In the genomic region with DNA sequence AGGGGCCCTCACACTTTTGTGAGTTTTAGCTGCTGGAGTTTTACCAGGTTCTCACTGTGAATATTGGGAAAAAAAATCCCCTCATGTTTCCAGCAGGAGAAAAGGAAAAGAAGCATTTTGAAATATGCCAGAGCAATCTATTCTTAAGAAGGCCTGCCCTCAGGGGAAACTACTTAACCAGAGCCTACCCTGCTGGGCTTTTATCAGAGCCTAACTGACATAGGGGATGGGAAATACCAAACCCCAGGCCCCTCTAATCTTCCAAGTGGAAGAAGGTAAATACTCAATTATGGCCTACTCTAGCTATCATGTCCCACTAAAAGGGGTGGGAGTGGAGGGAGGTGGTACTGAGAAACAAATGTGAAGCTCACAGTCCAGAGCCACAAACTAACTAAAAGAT, we compare ENCODE assay signal across 15 cellular contexts.
DNase-seq lines count a peak whose midpoint lies in the region; ATAC-seq and TF ChIP-seq lines count a peak whose summit lies in the region.
"Had no signal": no experiment of that assay in that cellular context is flagged by ENCODE, and none has a peak within 500 bp of the region (broad histone marks: within the 10 kb centered on the region; RNA-seq: fewer than 3 reads in every experiment).

No MANE protein-coding gene starts in this region.

- H2BK12ac ChIP-seq in mesenchymal stem cell (ENCODE audit: low read length in 2 of 2) = no peak overlapping the region

- H3K27ac ChIP-seq in GM23338 (ENCODE audit: low read depth) = no peak overlapping the region
- no peak overlapping the region for H3K27ac ChIP-seq in SK-N-MC
- H3K27ac ChIP-seq in mesenchymal stem cell (ENCODE audit: low read length, poor library complexity, severe bottlenecking) = no peak overlapping the region
- peak overlapping the region; percentile 61 for H3K27ac ChIP-seq in smooth muscle cell (ENCODE audit: low read depth)
- H3K27ac ChIP-seq: HL-60 had no signal

- H2BK5ac ChIP-seq in mesenchymal stem cell (ENCODE audit: low read depth, low read length, poor library complexity, severe bottlenecking) = no peak overlapping the region

- H3K9me3 ChIP-seq in SK-N-MC (ENCODE audit: low read depth, low read length) (no peaks in the 10 kb centered on the region), mesenchymal stem cell (ENCODE audit: control insufficient read depth, low read length) (peaks cover 21% of the 10 kb centered on the region), smooth muscle cell (replicated peaks; ENCODE audit: low read depth) (no peaks in the 10 kb centered on the region)

- no peaks in the 10 kb centered on the region for H3K36me3 Mint-ChIP-seq in GM23338 (ENCODE audit: low read depth)
- H3K36me3 Mint-ChIP-seq: CD14-positive monocyte; CD8-positive, alpha-beta T cell had no signal

- H2BK120ac ChIP-seq in mesenchymal stem cell (ENCODE audit: low read depth, low read length) = no peak overlapping the region

- H3K18ac ChIP-seq in mesenchymal stem cell (ENCODE audit: low read depth in 1 of 2, low read length in 2 of 2) = no peak overlapping the region

- no peaks in the 10 kb centered on the region for H3K27me3 Mint-ChIP-seq in GM23338 (ENCODE audit: insufficient read depth, low read depth, poor library complexity)

- H3K79me2 ChIP-seq in GM23338 (replicated peaks; ENCODE audit: insufficient read depth) (no peaks in the 10 kb centered on the region), smooth muscle cell (ENCODE audit: low read depth) (no peaks in the 10 kb centered on the region)

- no peak overlapping the region for H3K23ac ChIP-seq in mesenchymal stem cell (ENCODE audit: low read length in 2 of 2)

- H3K14ac ChIP-seq in mesenchymal stem cell (ENCODE audit: low read length in 2 of 2) = no peak overlapping the region

- peaks cover 8% of the 10 kb centered on the region for H3K4me1 Mint-ChIP-seq in GM23338
- H3K4me1 Mint-ChIP-seq: CD14-positive monocyte had no signal

- H3K27me3 ChIP-seq in GM23338 (ENCODE audit: insufficient read depth) (no peaks in the 10 kb centered on the region), mesenchymal stem cell (ENCODE audit: control insufficient read depth in 1 of 2, insufficient read depth in 1 of 2, low read length in 2 of 2) (peaks cover 0 to 7% of the 10 kb centered on the region in 2 experiments), smooth muscle cell (ENCODE audit: low read depth) (no peaks in the 10 kb centered on the region)

- H3K4me2 ChIP-seq in GM23338 = no peak overlapping the region
- H3K4me2 ChIP-seq in mesenchymal stem cell (ENCODE audit: low read length, poor library complexity, severe bottlenecking) = no peak overlapping the region
- no peak overlapping the region for H3K4me2 ChIP-seq in smooth muscle cell

- no peak for TF ChIP-seq CTCF in GM23338 (conservative IDR thresholded peaks at IDR 0.05; ENCODE audit: low read depth in 2 of 2)
- TF ChIP-seq CTCF in smooth muscle cell (IDR thresholded peaks at IDR 0.05; ENCODE audit: borderline replicate concordance, insufficient read depth, poor library complexity, severe bottlenecking) = no peak

- no peak overlapping the region for H3K4ac ChIP-seq in mesenchymal stem cell (ENCODE audit: low read depth in 1 of 2, low read length in 2 of 2)

- DNase-seq in GM23338 (ENCODE audit: low spot score) (peak; percentile 37), SK-N-MC (ENCODE audit: low read depth, low spot score) (peak; percentile 24), mesenchymal stem cell (no peak), smooth muscle cell (lab: John Stamatoyannopoulos, UW; ENCODE audit: unreplicated experiment) (no peak)
- DNase-seq in stimulated activated CD8-positive, alpha-beta memory T cell treated with anti-CD3 and anti-CD28 coated beads, Interleukin-4, amount 100 ng/mL, for 48 hours = no peak
- DNase-seq: CD8-positive, alpha-beta T cell; COR-L47; DMS153; DMS79 treated with DMSO at 0.1 percent for 48 hours; GDM1; HFFc6 had no signal

- H3K79me1 ChIP-seq in mesenchymal stem cell (replicated peaks; ENCODE audit: low read length, poor library complexity, severe bottlenecking) = no peaks in the 10 kb centered on the region

- peaks cover 14% of the 10 kb centered on the region for H3K4me1 ChIP-seq in GM23338 (ENCODE audit: insufficient read depth)
- peaks cover 1% of the 10 kb centered on the region for H3K4me1 ChIP-seq in mesenchymal stem cell (ENCODE audit: control insufficient read depth, insufficient read depth, low read depth, low read length)
- H3K4me1 ChIP-seq in smooth muscle cell (ENCODE audit: low read depth) = peaks cover 3% of the 10 kb centered on the region

- H3K9me3 Mint-ChIP-seq in GM23338 = no peaks in the 10 kb centered on the region

- H3K4me3 ChIP-seq in GM23338 = no peak overlapping the region
- H3K4me3 ChIP-seq in SK-N-MC = no peak overlapping the region
- H3K4me3 ChIP-seq in mesenchymal stem cell (ENCODE audit: insufficient read depth in 1 of 2, low read depth in 1 of 2, low read length in 2 of 2) = no peak overlapping the region
- no peak overlapping the region for H3K4me3 ChIP-seq in smooth muscle cell

- peak; percentile 79 for ATAC-seq in GM23338
- no peak for ATAC-seq in GM21526 (IDR thresholded peaks at IDR 0.05; ENCODE audit: low FRiP score, unreplicated experiment)
- no peak for ATAC-seq in HG02588 (IDR thresholded peaks at IDR 0.05; ENCODE audit: unreplicated experiment)
- ATAC-seq: CD8-positive, alpha-beta T cell had no signal

- H3K9ac ChIP-seq in SK-N-MC (ENCODE audit: insufficient read length) (no peak overlapping the region), mesenchymal stem cell (ENCODE audit: low read length) (no peak overlapping the region), smooth muscle cell (ENCODE audit: low read depth) (no peak overlapping the region)

- no peaks in the 10 kb centered on the region for H3F3A ChIP-seq in GM23338 (replicated peaks; ENCODE audit: low read depth)
- no peaks in the 10 kb centered on the region for H3F3A ChIP-seq in smooth muscle cell (ENCODE audit: low read depth)

- no peak overlapping the region for H4K8ac ChIP-seq in mesenchymal stem cell (ENCODE audit: low read length)

- H4K20me1 ChIP-seq in GM23338 (replicated peaks; ENCODE audit: insufficient read depth) = no peaks in the 10 kb centered on the region
- H4K20me1 ChIP-seq in smooth muscle cell (ENCODE audit: low read depth) = no peaks in the 10 kb centered on the region

- peak overlapping the region; percentile 55 for H2AK5ac ChIP-seq in mesenchymal stem cell (ENCODE audit: low read length, severe bottlenecking)

- H4K91ac ChIP-seq in mesenchymal stem cell (ENCODE audit: low read length) = no peak overlapping the region

- H3K4me3 Mint-ChIP-seq in GM23338 = no peak overlapping the region
- H3K4me3 Mint-ChIP-seq: CD14-positive monocyte; CD8-positive, alpha-beta T cell; HFFc6 had no signal

- H2AFZ ChIP-seq in GM23338 (no peak overlapping the region; the same call in 1 of the 2 replicates), mesenchymal stem cell (ENCODE audit: low read depth, low read length) (no peak overlapping the region), smooth muscle cell (ENCODE audit: low read depth) (no peak overlapping the region)

- H2BK15ac ChIP-seq in mesenchymal stem cell (ENCODE audit: low read depth, poor library complexity, severe bottlenecking) = no peak overlapping the region

- no peaks in the 10 kb centered on the region for H3K9me2 ChIP-seq in GM23338 (ENCODE audit: insufficient read depth)

- H3K36me3 ChIP-seq in GM23338 (ENCODE audit: insufficient read depth) = no peaks in the 10 kb centered on the region
- H3K36me3 ChIP-seq in SK-N-MC (ENCODE audit: insufficient read depth, low read length) = no peaks in the 10 kb centered on the region
- H3K36me3 ChIP-seq in mesenchymal stem cell (ENCODE audit: control insufficient read depth in 1 of 2, insufficient read depth in 2 of 2, low read depth in 1 of 2, low read length in 2 of 2) = no peaks in the 10 kb centered on the region
- H3K36me3 ChIP-seq in smooth muscle cell (ENCODE audit: low read depth) = no peaks in the 10 kb centered on the region

- H3K27ac Mint-ChIP-seq in GM23338 = no peak overlapping the region
- H3K27ac Mint-ChIP-seq: CD8-positive, alpha-beta T cell; HFFc6 had no signal

TF ChIP-seq in GM23338, 12 proteins besides CTCF, POLR2A, EP300 and RAD21 (continues in another document):
- no peak for TF ChIP-seq STAT1 (IDR thresholded peaks at IDR 0.05; ENCODE audit: unreplicated experiment)
- no peak for TF ChIP-seq CREB1 (CRISPR knock-in tag; IDR thresholded peaks at IDR 0.05; ENCODE audit: low read depth)
- TF ChIP-seq JUNB (IDR thresholded peaks at IDR 0.05; ENCODE audit: unreplicated experiment) = no peak
- no peak for TF ChIP-seq ZNF114 (CRISPR knock-in tag; IDR thresholded peaks at IDR 0.05)
- TF ChIP-seq POLR2AphosphoS5 (IDR thresholded peaks at IDR 0.05; ENCODE audit: low read depth) = no peak

Comparison
In these comparisons a context has a peak if more than half of its experiments do, and no peak if none do; other contexts are left out.
1. DNase-seq: peak in GM23338 (single experiment) and SK-N-MC (single experiment); none in mesenchymal stem cell (single experiment), smooth muscle cell (single experiment) and stimulated activated CD8-positive, alpha-beta memory T cell treated with anti-CD3 and anti-CD28 coated beads, Interleukin-4, amount 100 ng/mL, for 48 hours (single experiment).